In genomic region chr2:74550231-74550630, GRCh38 we compare ENCODE assay signal across 17 cellular contexts. TPM values are rescaled to one million over a fixed set of nuclear protein-coding genes. Genes with fewer than 3 reads are reported as not detected.
DNase-seq lines count a peak whose midpoint lies in the region; ATAC-seq and TF ChIP-seq lines count a peak whose summit lies in the region.
"Had no signal": no experiment of that assay in that cellular context is flagged by ENCODE, and none has a peak within 500 bp of the region (broad histone marks: within the 10 kb centered on the region; RNA-seq: fewer than 3 reads in every experiment).

No MANE protein-coding gene starts in this region.

- H3K4me3 Mint-ChIP-seq in activated naive CD8-positive, alpha-beta T cell: peak overlapping the region; percentile 70
- H3K4me3 Mint-ChIP-seq in activated naive CD8-positive, alpha-beta T cell treated with anti-CD3 and anti-CD28 coated beads for 36 hours: no peak overlapping the region
- H3K4me3 Mint-ChIP-seq in stimulated activated effector memory CD8-positive, alpha-beta T cell treated with anti-CD3 and anti-CD28 coated beads, Interleukin-12 subunit alpha, Interleukin-12 subunit beta, amount 100 ng/mL, for 72 hours: peak overlapping the region; percentile 65

- peak overlapping the region; percentile 58 for H3K4me3 ChIP-seq in HFF-Myc (replicated peaks; ENCODE audit: low read depth, low read length)
- H3K4me3 ChIP-seq in body of pancreas: no peak overlapping the region
- H3K4me3 ChIP-seq in esophagus muscularis mucosa: no peak overlapping the region

- TF ChIP-seq EP300 in esophagus muscularis mucosa (IDR thresholded peaks at IDR 0.05): no peak

- no peaks in the 10 kb centered on the region for H3K36me3 Mint-ChIP-seq in activated naive CD8-positive, alpha-beta T cell
- no peaks in the 10 kb centered on the region for H3K36me3 Mint-ChIP-seq in activated naive CD8-positive, alpha-beta T cell treated with anti-CD3 and anti-CD28 coated beads for 36 hours
- H3K36me3 Mint-ChIP-seq in stimulated activated effector memory CD8-positive, alpha-beta T cell treated with anti-CD3 and anti-CD28 coated beads, Interleukin-12 subunit alpha, Interleukin-12 subunit beta, amount 100 ng/mL, for 72 hours: peaks cover 19% of the 10 kb centered on the region

- no peak for ATAC-seq in stimulated activated effector memory CD8-positive, alpha-beta T cell treated with anti-CD3 and anti-CD28 coated beads, Interleukin-12 subunit alpha, Interleukin-12 subunit beta, amount 100 ng/mL, for 72 hours
- ATAC-seq in body of pancreas: no peak
- ATAC-seq: right lobe of liver had no signal

- H3K36me3 ChIP-seq in body of pancreas (replicated peaks in 1 of 2; ENCODE audit: insufficient read depth in 1 of 2, low read depth in 2 of 2) (no peaks in the 10 kb centered on the region), esophagus muscularis mucosa (no peaks in the 10 kb centered on the region)
- H3K36me3 ChIP-seq: right lobe of liver had no signal

- no peaks in the 10 kb centered on the region for H3K27me3 ChIP-seq in body of pancreas
- H3K27me3 ChIP-seq in esophagus muscularis mucosa: no peaks in the 10 kb centered on the region
- H3K27me3 ChIP-seq: right lobe of liver had no signal

- peaks cover 28% of the 10 kb centered on the region for H3K4me1 ChIP-seq in body of pancreas
- peaks cover 12 to 53% (median 44%) of the 10 kb centered on the region in 4 donors for H3K4me1 ChIP-seq in esophagus muscularis mucosa

- H3K4me1 Mint-ChIP-seq in activated naive CD8-positive, alpha-beta T cell (ENCODE audit: low read depth): peaks cover 11% of the 10 kb centered on the region
- peaks cover 6% of the 10 kb centered on the region for H3K4me1 Mint-ChIP-seq in activated naive CD8-positive, alpha-beta T cell treated with anti-CD3 and anti-CD28 coated beads for 36 hours
- H3K4me1 Mint-ChIP-seq in stimulated activated effector memory CD8-positive, alpha-beta T cell treated with anti-CD3 and anti-CD28 coated beads, Interleukin-12 subunit alpha, Interleukin-12 subunit beta, amount 100 ng/mL, for 72 hours: peaks cover 32% of the 10 kb centered on the region

- DNase-seq in activated naive CD8-positive, alpha-beta T cell treated with anti-CD3 and anti-CD28 coated beads for 36 hours: no peak
- no peak for DNase-seq in HFF-Myc (ENCODE audit: extremely low read depth, low read depth)
- DNase-seq in ecto neural progenitor cell (ENCODE audit: low spot score): peak; percentile 44
- DNase-seq in stimulated activated effector memory CD8-positive, alpha-beta T cell treated with anti-CD3 and anti-CD28 coated beads, Interleukin-12 subunit alpha, Interleukin-12 subunit beta, amount 100 ng/mL, for 72 hours (ENCODE audit: low spot score in 2 of 2): no peak
- no peak for DNase-seq in NCI-H2171 (lab: John Stamatoyannopoulos, UW)
- no peak for DNase-seq in body of pancreas
- no peak for DNase-seq in esophagus muscularis mucosa (ENCODE audit: extremely low spot score)
- DNase-seq: effector memory CD4-positive, alpha-beta T cell; foreskin melanocyte; GF-D8; Karpas-422; kidney; NCI-H187 treated with DMSO at 0.1 percent for 48 hours; NCI-H774; right lobe of liver had no signal

- no peak overlapping the region for H3K27ac Mint-ChIP-seq in activated naive CD8-positive, alpha-beta T cell
- H3K27ac Mint-ChIP-seq in activated naive CD8-positive, alpha-beta T cell treated with anti-CD3 and anti-CD28 coated beads for 36 hours: no peak overlapping the region
- H3K27ac Mint-ChIP-seq in stimulated activated effector memory CD8-positive, alpha-beta T cell treated with anti-CD3 and anti-CD28 coated beads, Interleukin-12 subunit alpha, Interleukin-12 subunit beta, amount 100 ng/mL, for 72 hours: no peak overlapping the region

- H3K27ac ChIP-seq in body of pancreas: no peak overlapping the region
- no peak overlapping the region for H3K27ac ChIP-seq in esophagus muscularis mucosa (replicated peaks in 1 of 4)
- H3K27ac ChIP-seq: BLaER1 treated with 17β-estradiol and CSF1 and Interleukin-3, amounts not matched to agents 10 nM and 100 nM; right lobe of liver had no signal

- 90 to 91% methylated on average over 7 of the region's 7 CpGs for WGBS in body of pancreas, 2 donors
- 93% methylated on average over 7 of the region's 7 CpGs for WGBS in esophagus muscularis mucosa

- H3K27me3 Mint-ChIP-seq in activated naive CD8-positive, alpha-beta T cell: peaks cover 29% of the 10 kb centered on the region
- H3K27me3 Mint-ChIP-seq in activated naive CD8-positive, alpha-beta T cell treated with anti-CD3 and anti-CD28 coated beads for 36 hours: peaks cover 59% of the 10 kb centered on the region

- TF ChIP-seq CTCF in HFF-Myc (IDR thresholded peaks at IDR 0.05; ENCODE audit: low read depth, low read length, missing control alignments) (no peak), body of pancreas (IDR thresholded peaks at IDR 0.05) (no peak), esophagus muscularis mucosa (IDR thresholded peaks at IDR 0.05) (no peak)

- no peaks in the 10 kb centered on the region for H3K9me3 ChIP-seq in body of pancreas
- no peaks in the 10 kb centered on the region for H3K9me3 ChIP-seq in esophagus muscularis mucosa
- H3K9me3 ChIP-seq: right lobe of liver had no signal

- intact Hi-C loops in body of pancreas (cut with DNase I): no loop called here
- intact Hi-C loops in esophagus muscularis mucosa (cut with DNase I): no loop called here

- no peak for TF ChIP-seq POLR2A in body of pancreas (IDR thresholded peaks at IDR 0.05)
- no peak for TF ChIP-seq POLR2A in esophagus muscularis mucosa (IDR thresholded peaks at IDR 0.05; ENCODE audit: low read depth)

- no peaks in the 10 kb centered on the region for H3K9me3 Mint-ChIP-seq in activated naive CD8-positive, alpha-beta T cell (ENCODE audit: low read depth)
- no peaks in the 10 kb centered on the region for H3K9me3 Mint-ChIP-seq in activated naive CD8-positive, alpha-beta T cell treated with anti-CD3 and anti-CD28 coated beads for 36 hours
- no peaks in the 10 kb centered on the region for H3K9me3 Mint-ChIP-seq in stimulated activated effector memory CD8-positive, alpha-beta T cell treated with anti-CD3 and anti-CD28 coated beads, Interleukin-12 subunit alpha, Interleukin-12 subunit beta, amount 100 ng/mL, for 72 hours

RNA-seq across cellular contexts. Expression of gene LOXL3, which starts 3.5 kb away (rescaled TPM):
- total RNA-seq in activated naive CD8-positive, alpha-beta T cell treated with anti-CD3 and anti-CD28 coated beads for 36 hours: 1 to 10 TPM; 1.9 to 2.7 TPM
- total RNA-seq in body of pancreas (1 to 10 TPM in 1 of 2 donors, under 1 TPM in 1; 0.33 to 3.1 TPM), esophagus muscularis mucosa (1 to 10 TPM; 7.1 to 8.6 (median 7.7) TPM)

RNA-seq across cellular contexts. Expression of gene DOK1, which starts 4.3 kb away (rescaled TPM):
- 10 to 100 TPM; 19.6 to 23.5 TPM for total RNA-seq in activated naive CD8-positive, alpha-beta T cell treated with anti-CD3 and anti-CD28 coated beads for 36 hours
- total RNA-seq in body of pancreas (10 to 100 TPM in 1 of 2 donors, 1 to 10 TPM in 1; 9.2 to 15.3 TPM), esophagus muscularis mucosa (10 to 100 TPM; 11.9 to 26.5 (median 19.3) TPM)

RNA-seq across cellular contexts. Expression of gene HTRA2, which starts 20.5 kb away (rescaled TPM):
- total RNA-seq in activated naive CD8-positive, alpha-beta T cell treated with anti-CD3 and anti-CD28 coated beads for 36 hours: 10 to 100 TPM; 56.8 to 59.3 TPM
- total RNA-seq in body of pancreas: 10 to 100 TPM; 14.3 to 14.5 TPM
- total RNA-seq in esophagus muscularis mucosa: 10 to 100 TPM; 29.7 to 37.9 (median 31.9) TPM

RNA-seq across cellular contexts. Expression of gene AUP1, which starts 20.7 kb away (rescaled TPM):
- total RNA-seq in activated naive CD8-positive, alpha-beta T cell treated with anti-CD3 and anti-CD28 coated beads for 36 hours: 100 to 1,000 TPM; 138 to 140 TPM
- total RNA-seq in body of pancreas: 100 to 1,000 TPM in 1 of 2 donors, 10 to 100 TPM in 1; 82.5 to 170 TPM
- total RNA-seq in esophagus muscularis mucosa: 10 to 100 TPM; 83.6 to 95.1 (median 89.6) TPM

RNA-seq across cellular contexts. Expression of gene DQX1, which starts 24.2 kb away (rescaled TPM):
- under 1 TPM; 0.16 to 0.27 TPM for total RNA-seq in activated naive CD8-positive, alpha-beta T cell treated with anti-CD3 and anti-CD28 coated beads for 36 hours
- total RNA-seq in body of pancreas (1 to 10 TPM in 1 of 2 donors, not detected in 1; 2.0 TPM), esophagus muscularis mucosa (not detected)
- total RNA-seq: kidney, right lobe of liver had no signal
